In the genomic region with DNA sequence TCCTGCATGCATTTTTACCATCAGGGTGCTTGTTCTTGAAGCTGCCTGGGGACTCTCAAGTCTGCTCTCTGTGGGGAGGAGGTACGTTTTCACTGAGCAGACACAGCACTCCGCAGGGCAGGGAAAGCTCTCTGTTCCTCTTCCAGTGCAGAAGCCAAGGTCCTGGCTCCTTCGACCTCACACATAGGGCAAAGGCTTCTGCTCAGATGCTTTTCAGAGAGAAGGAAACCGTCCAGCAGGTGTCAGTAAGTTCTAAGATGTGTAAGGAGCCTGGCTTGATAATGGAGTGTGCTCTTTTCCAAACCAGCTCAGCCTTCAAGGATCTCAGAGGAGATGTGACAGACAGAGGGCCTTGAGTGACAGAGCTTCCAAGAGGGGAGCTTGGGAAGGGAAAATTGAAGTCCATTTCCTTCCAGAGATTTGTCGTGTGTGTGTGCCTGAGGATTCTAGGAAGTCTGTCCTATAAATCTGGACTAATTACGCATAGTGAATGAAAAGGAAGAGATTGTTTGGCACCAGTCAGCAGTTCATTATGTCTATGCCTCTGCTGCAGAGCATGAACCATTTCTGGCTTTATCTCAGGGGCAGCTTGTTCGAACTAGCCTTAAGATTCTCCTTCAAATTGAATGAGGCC, we compare ENCODE assay signal across 9 cellular contexts.
A peak's percentile ranks its signal among the peaks of the same experiment; 100 is the strongest.
DNase-seq lines count a peak whose midpoint lies in the region; ATAC-seq lines count a peak whose summit lies in the region.
"Had no signal": no experiment of that assay in that cellular context is flagged by ENCODE, and none has a peak within 500 bp of the region (broad histone marks: within the 10 kb centered on the region; RNA-seq: fewer than 3 reads in every experiment).

No MANE protein-coding gene starts in this region.

- no peak overlapping the region for H3K4me3 Mint-ChIP-seq in activated CD4-positive, alpha-beta T cell treated with anti-CD3 and anti-CD28 coated beads, Interleukin-2, amount 10 ng/mL, durations not matched to agents 7 days and 5 days
- H3K4me3 Mint-ChIP-seq: activated naive CD4-positive, alpha-beta T cell treated with anti-CD3 and anti-CD28 coated beads, Interleukin-2, amount 50 U/mL, for 24 hours had no signal

- H3K27ac Mint-ChIP-seq in activated CD4-positive, alpha-beta T cell treated with anti-CD3 and anti-CD28 coated beads, Interleukin-2, amount 10 ng/mL, durations not matched to agents 7 days and 5 days = no peak overlapping the region
- H3K27ac Mint-ChIP-seq: activated naive CD4-positive, alpha-beta T cell treated with anti-CD3 and anti-CD28 coated beads, Interleukin-2, amount 50 U/mL, for 24 hours had no signal

- peak; percentile 32 for DNase-seq in activated CD4-positive, alpha-beta T cell treated with anti-CD3 and anti-CD28 coated beads, Interleukin-2, amount 10 ng/mL, durations not matched to agents 7 days and 5 days
- no peak for DNase-seq in activated CD4-positive, alpha-beta T cell treated with anti-CD3 and anti-CD28 coated beads for 4 hours
- DNase-seq in NCI-H2171 treated with DMSO at 0.1 percent for 48 hours (lab: John Stamatoyannopoulos, UW) (peak; percentile 81), adipocyte (ENCODE audit: low read depth) (peak; percentile 80), iPS DF 19.7 (ENCODE audit: low read depth, low spot score) (peak; percentile 67), stromal cell of bone marrow (ENCODE audit: low read depth) (peak; percentile 32)

- no peak overlapping the region for H3K9ac ChIP-seq in adipocyte (ENCODE audit: low read length)

- H3K4me1 ChIP-seq in adipocyte (ENCODE audit: control insufficient read depth, insufficient read depth, low read length) = no peaks in the 10 kb centered on the region

- POLR2A ChIA-PET in activated CD4-positive, alpha-beta T cell treated with anti-CD3 and anti-CD28 coated beads, Interleukin-2, amount 10 ng/mL, durations not matched to agents 7 days and 5 days (lab: Charles Lee) = no interaction called here

- no peaks in the 10 kb centered on the region for H3K36me3 ChIP-seq in adipocyte (ENCODE audit: control insufficient read depth, insufficient read depth, low read length, severe bottlenecking)

- peaks cover 4% of the 10 kb centered on the region for H3K27me3 ChIP-seq in adipocyte (replicated peaks; ENCODE audit: control insufficient read depth, insufficient read depth, low read length)

- no peaks in the 10 kb centered on the region for H3K9me3 ChIP-seq in adipocyte (ENCODE audit: control insufficient read depth, low read length)

- no peaks in the 10 kb centered on the region for H3K36me3 Mint-ChIP-seq in activated CD4-positive, alpha-beta T cell treated with anti-CD3 and anti-CD28 coated beads, Interleukin-2, amount 10 ng/mL, durations not matched to agents 7 days and 5 days (ENCODE audit: low read depth)
- H3K36me3 Mint-ChIP-seq: activated naive CD4-positive, alpha-beta T cell treated with anti-CD3 and anti-CD28 coated beads, Interleukin-2, amount 50 U/mL, for 24 hours had no signal

- peaks cover 9% of the 10 kb centered on the region for H3K27me3 Mint-ChIP-seq in activated CD4-positive, alpha-beta T cell treated with anti-CD3 and anti-CD28 coated beads, Interleukin-2, amount 10 ng/mL, durations not matched to agents 7 days and 5 days

- ATAC-seq in HG02938 (IDR thresholded peaks at IDR 0.05; ENCODE audit: unreplicated experiment) = peak; percentile 56
- ATAC-seq in HG02852 (IDR thresholded peaks at IDR 0.05; ENCODE audit: unreplicated experiment) = no peak

- CTCF ChIA-PET in activated CD4-positive, alpha-beta T cell treated with anti-CD3 and anti-CD28 coated beads, Interleukin-2, amount 10 ng/mL, durations not matched to agents 7 days and 5 days (lab: Charles Lee) = interaction anchor here (0.7 to 1.2 kb wide), 3 partner anchors 10 to 1337 kb away, joined by 4 to 5 read pairs (median 4); no protein-coding TSS in a partner anchor

- H3K4me3 ChIP-seq in adipocyte (ENCODE audit: low read length) = no peak overlapping the region

- H3K9me3 Mint-ChIP-seq in activated CD4-positive, alpha-beta T cell treated with anti-CD3 and anti-CD28 coated beads, Interleukin-2, amount 10 ng/mL, durations not matched to agents 7 days and 5 days = no peaks in the 10 kb centered on the region
- H3K9me3 Mint-ChIP-seq: activated naive CD4-positive, alpha-beta T cell treated with anti-CD3 and anti-CD28 coated beads, Interleukin-2, amount 50 U/mL, for 24 hours had no signal

- no peaks in the 10 kb centered on the region for H3K4me1 Mint-ChIP-seq in activated CD4-positive, alpha-beta T cell treated with anti-CD3 and anti-CD28 coated beads, Interleukin-2, amount 10 ng/mL, durations not matched to agents 7 days and 5 days
- H3K4me1 Mint-ChIP-seq: activated naive CD4-positive, alpha-beta T cell treated with anti-CD3 and anti-CD28 coated beads, Interleukin-2, amount 50 U/mL, for 24 hours had no signal

Comparison
In these comparisons a context has a peak if more than half of its experiments do, and no peak if none do; other contexts are left out.
1. DNase-seq: peak in activated CD4-positive, alpha-beta T cell treated with anti-CD3 and anti-CD28 coated beads, Interleukin-2, amount 10 ng/mL, durations not matched to agents 7 days and 5 days (single experiment), NCI-H2171 treated with DMSO at 0.1 percent for 48 hours (single experiment), adipocyte (single experiment), iPS DF 19.7 (single experiment) and stromal cell of bone marrow (single experiment); none in activated CD4-positive, alpha-beta T cell treated with anti-CD3 and anti-CD28 coated beads for 4 hours (0 of 2).